Comparison of ENCODE assay signal across 11 cellular contexts in the genomic region with DNA sequence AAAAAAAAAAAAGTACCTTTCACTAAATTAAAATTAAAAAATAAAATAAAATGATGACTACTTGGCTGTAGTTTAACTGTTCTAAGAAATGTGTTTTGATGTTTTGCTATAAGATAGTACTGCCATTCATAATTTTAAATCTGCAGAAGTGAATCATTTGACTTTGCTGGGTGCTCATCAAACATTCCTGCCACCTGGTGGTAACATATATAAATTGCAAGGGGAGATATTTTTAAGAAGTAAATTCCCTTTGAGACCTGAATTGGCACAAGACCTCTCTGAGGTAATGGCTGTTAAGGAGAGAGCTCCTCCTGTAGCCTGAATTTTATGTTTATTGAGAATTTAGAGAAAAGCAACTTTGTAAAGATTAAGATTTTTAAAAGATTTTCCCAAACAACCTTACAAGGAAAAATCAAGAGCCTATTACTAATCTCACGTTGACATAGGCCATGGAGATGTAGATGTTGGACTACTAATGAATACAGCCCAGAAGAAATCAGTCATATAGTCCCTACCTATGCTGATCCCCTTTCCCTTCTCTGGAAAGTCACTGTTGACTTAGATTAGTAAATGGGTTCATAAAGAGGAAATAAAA. TPM values are rescaled to one million over a fixed set of nuclear protein-coding genes. Genes with fewer than 3 reads are reported as not detected.
A peak's percentile ranks its signal among the peaks of the same experiment; 100 is the strongest.
DNase-seq lines count a peak whose midpoint lies in the region; ATAC-seq and TF ChIP-seq lines count a peak whose summit lies in the region.
"Had no signal": no experiment of that assay in that cellular context is flagged by ENCODE, and none has a peak within 500 bp of the region (broad histone marks: within the 10 kb centered on the region; RNA-seq: fewer than 3 reads in every experiment).

No MANE protein-coding gene starts in this region.

- H3K9me3 ChIP-seq in endodermal cell (ENCODE audit: control insufficient read depth, low read length): peaks cover 55% of the 10 kb centered on the region

- H3K4me1 ChIP-seq in endodermal cell (ENCODE audit: control insufficient read depth, insufficient read depth, low read length): no peaks in the 10 kb centered on the region

- H3K27ac ChIP-seq in endodermal cell (ENCODE audit: low read depth, low read length): no peak overlapping the region

- H3K4me3 Mint-ChIP-seq in endodermal cell: no peak overlapping the region
- H3K4me3 Mint-ChIP-seq: activated T-helper 17 cell treated with anti-CD3 and anti-CD28 coated beads, Interleukin-2, amount 50 U/mL, for 72 hours; CD8-positive, alpha-beta memory T cell; naive B cell had no signal

- H3K27me3 Mint-ChIP-seq in endodermal cell (ENCODE audit: insufficient read depth): no peaks in the 10 kb centered on the region

- DNase-seq in NCI-H82 (lab: John Stamatoyannopoulos, UW) (peak; percentile 43), NCI-H82 treated with DMSO at 0.1 percent for 48 hours (lab: John Stamatoyannopoulos, UW; ENCODE audit: unreplicated experiment) (no peak), NCI-H1694 treated with DMSO at 0.1 percent for 48 hours (lab: John Stamatoyannopoulos, UW) (peak; percentile 19), endodermal cell (no peak), retinal pigment epithelial cell (ENCODE audit: low read depth) (no peak), foreskin melanocyte (no peak), activated gamma-delta T cell treated with Interleukin-2 at 50 U/mL for 16 hours (no peak)
- DNase-seq: naive B cell had no signal

- peaks cover 3% of the 10 kb centered on the region for H3K36me3 Mint-ChIP-seq in endodermal cell (ENCODE audit: low read depth)

- peaks cover 20% of the 10 kb centered on the region for H3K4me1 Mint-ChIP-seq in endodermal cell
- H3K4me1 Mint-ChIP-seq: activated T-helper 17 cell treated with anti-CD3 and anti-CD28 coated beads, Interleukin-2, amount 50 U/mL, for 72 hours; CD8-positive, alpha-beta memory T cell; naive B cell had no signal

- peak overlapping the region; percentile 25 for H3K4me3 ChIP-seq in endodermal cell (ENCODE audit: low read length)
- H3K4me3 ChIP-seq in retinal pigment epithelial cell (ENCODE audit: low read length): no peak overlapping the region

- no peaks in the 10 kb centered on the region for H3K36me3 ChIP-seq in endodermal cell (ENCODE audit: control insufficient read depth, insufficient read depth, low read length)

- TF ChIP-seq CTCF in endodermal cell (conservative IDR thresholded peaks at IDR 0.05): peak; percentile 90
- TF ChIP-seq CTCF in retinal pigment epithelial cell (conservative IDR thresholded peaks at IDR 0.05; ENCODE audit: low read depth, low read length): peak; percentile 55

- peaks cover 35% of the 10 kb centered on the region for H3K9me3 Mint-ChIP-seq in endodermal cell

- H3K27ac Mint-ChIP-seq in endodermal cell: no peak overlapping the region
- H3K27ac Mint-ChIP-seq: activated T-helper 17 cell treated with anti-CD3 and anti-CD28 coated beads, Interleukin-2, amount 50 U/mL, for 72 hours; CD8-positive, alpha-beta memory T cell; naive B cell had no signal

- no peaks in the 10 kb centered on the region for H3K27me3 ChIP-seq in endodermal cell (ENCODE audit: control insufficient read depth, insufficient read depth, low read length, poor library complexity, severe bottlenecking)

- H3K9ac ChIP-seq in endodermal cell (ENCODE audit: extremely low read depth, low read length, poor library complexity, severe bottlenecking): no peak overlapping the region

- WGBS in endodermal cell (ENCODE audit: insufficient coverage in 1 of 2, insufficient read length in 1 of 2), 2 experiments: 100% methylated on average over 1 of the region's 1 CpG; no CpG with 5 or more reads in 1 of the 2 experiments

- ATAC-seq in GM21381 (IDR thresholded peaks at IDR 0.05; ENCODE audit: unreplicated experiment): no peak
- ATAC-seq: activated T-helper 17 cell treated with anti-CD3 and anti-CD28 coated beads, Interleukin-2, amount 50 U/mL, for 72 hours had no signal

RNA-seq across cellular contexts. Expression of gene NARS2, which starts 11.9 kb away (rescaled TPM):
- 10 to 100 TPM; 45.8 to 53.7 TPM for total RNA-seq in endodermal cell
- polyA plus RNA-seq in endodermal cell (2013, experiment 1 of 2): 47.8 TPM
- 48.5 TPM for polyA plus RNA-seq in endodermal cell (2013, experiment 2 of 2)

Comparison
In these comparisons a context has a peak if more than half of its experiments do, and no peak if none do; other contexts are left out.
1. DNase-seq: peak in NCI-H82 (single experiment) and NCI-H1694 treated with DMSO at 0.1 percent for 48 hours (single experiment); none in NCI-H82 treated with DMSO at 0.1 percent for 48 hours (single experiment), endodermal cell (single experiment), retinal pigment epithelial cell (single experiment), foreskin melanocyte (single experiment) and activated gamma-delta T cell treated with Interleukin-2 at 50 U/mL for 16 hours (single experiment).